In the genomic region with DNA sequence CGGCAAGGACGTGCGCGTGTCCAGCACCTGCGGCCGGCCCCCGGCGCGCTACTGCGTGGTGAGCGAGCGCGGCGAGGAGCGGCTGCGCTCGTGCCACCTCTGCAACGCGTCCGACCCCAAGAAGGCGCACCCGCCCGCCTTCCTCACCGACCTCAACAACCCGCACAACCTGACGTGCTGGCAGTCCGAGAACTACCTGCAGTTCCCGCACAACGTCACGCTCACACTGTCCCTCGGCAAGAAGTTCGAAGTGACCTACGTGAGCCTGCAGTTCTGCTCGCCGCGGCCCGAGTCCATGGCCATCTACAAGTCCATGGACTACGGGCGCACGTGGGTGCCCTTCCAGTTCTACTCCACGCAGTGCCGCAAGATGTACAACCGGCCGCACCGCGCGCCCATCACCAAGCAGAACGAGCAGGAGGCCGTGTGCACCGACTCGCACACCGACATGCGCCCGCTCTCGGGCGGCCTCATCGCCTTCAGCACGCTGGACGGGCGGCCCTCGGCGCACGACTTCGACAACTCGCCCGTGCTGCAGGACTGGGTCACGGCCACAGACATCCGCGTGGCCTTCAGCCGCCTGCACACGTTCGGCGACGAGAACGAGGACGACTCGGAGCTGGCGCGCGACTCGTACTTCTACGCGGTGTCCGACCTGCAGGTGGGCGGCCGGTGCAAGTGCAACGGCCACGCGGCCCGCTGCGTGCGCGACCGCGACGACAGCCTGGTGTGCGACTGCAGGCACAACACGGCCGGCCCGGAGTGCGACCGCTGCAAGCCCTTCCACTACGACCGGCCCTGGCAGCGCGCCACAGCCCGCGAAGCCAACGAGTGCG, we compare ENCODE assay signal across 8 cellular contexts. TPM values are rescaled to one million over a fixed set of nuclear protein-coding genes. Genes with fewer than 3 reads are reported as not detected.
DNase-seq lines count a peak whose midpoint lies in the region; ATAC-seq and TF ChIP-seq lines count a peak whose summit lies in the region.

No MANE protein-coding gene starts in this region.

- no peaks in the 10 kb centered on the region for H3K9me3 ChIP-seq in mesodermal cell (ENCODE audit: control insufficient read depth, low read length)

- DNase-seq in Right ventricle myocardium superior (peak; percentile 56), cardiac septum (ENCODE audit: low spot score) (no peak), choroid plexus epithelial cell (ENCODE audit: low read depth) (peak; percentile 14), H4 (ENCODE audit: low spot score) (no peak), NCI-H1436 (lab: John Stamatoyannopoulos, UW) (no peak)

- H3K4me1 ChIP-seq in mesodermal cell (ENCODE audit: control insufficient read depth, insufficient read depth, low read length, poor library complexity, severe bottlenecking) (peaks cover 4% of the 10 kb centered on the region), urinary bladder (ENCODE audit: insufficient read depth) (no peaks in the 10 kb centered on the region)

- intact Hi-C loops in Right ventricle myocardium superior (cut with DNase I) (loop anchor here (10.0 kb wide), 1 partner anchor 92 kb away; no protein-coding TSS in a partner anchor), cardiac septum (cut with DNase I) (loop anchor here (5.0 kb wide), 2 partner anchors 45 to 220 kb away; no protein-coding TSS in a partner anchor)

- WGBS in mesodermal cell (ENCODE audit: insufficient coverage in 2 of 2), 2 experiments, result 3 to 4% methylated on average over 98 to 103 of the region's 110 CpGs
- 4% methylated on average over 110 of the region's 110 CpGs for WGBS in urinary bladder

- H3K36me3 ChIP-seq in mesodermal cell (ENCODE audit: control insufficient read depth, insufficient read depth, low read length) (no peaks in the 10 kb centered on the region), urinary bladder (ENCODE audit: insufficient read depth) (no peaks in the 10 kb centered on the region)

- H3K4me3 ChIP-seq in choroid plexus epithelial cell (ENCODE audit: low read depth, low read length), result no peak overlapping the region
- H3K4me3 ChIP-seq in mesodermal cell (ENCODE audit: extremely low read depth, insufficient read depth, low read length, poor library complexity, severe bottlenecking), result peak overlapping the region; percentile 49
- H3K4me3 ChIP-seq in urinary bladder (ENCODE audit: low read depth, low read length), result peak overlapping the region; percentile 63

- ATAC-seq in Right ventricle myocardium superior (ENCODE audit: poor library complexity), result no peak
- ATAC-seq in HG02884 (IDR thresholded peaks at IDR 0.05; ENCODE audit: unreplicated experiment), result no peak

- no peak for TF ChIP-seq CTCF in choroid plexus epithelial cell (conservative IDR thresholded peaks at IDR 0.05; ENCODE audit: low read depth, low read length)

- H3K27ac ChIP-seq in mesodermal cell (ENCODE audit: low read depth, low read length, severe bottlenecking) (no peak overlapping the region), urinary bladder (ENCODE audit: low read depth) (no peak overlapping the region)

RNA-seq across cellular contexts. Expression of a gene that starts 1.5 kb away (rescaled TPM):
- total RNA-seq in Right ventricle myocardium superior, result 19.4 TPM
- total RNA-seq in cardiac septum, result 11.5 TPM
- 0.59 TPM for polyA plus RNA-seq in mesodermal cell (2013, experiment 1 of 2)
- 0.30 TPM for polyA plus RNA-seq in mesodermal cell (2013, experiment 2 of 2)
- total RNA-seq in urinary bladder, result 9.7 TPM
- 23.9 TPM for polyA plus RNA-seq in urinary bladder
- total RNA-seq in H4 (2014; rRNA removed; shearing (Covaris generic)), result 0.88 and 2.0 TPM in 2 replicates

RNA-seq across cellular contexts. Expression of a gene that starts 57.3 kb away (rescaled TPM):
- 2.5 TPM for total RNA-seq in Right ventricle myocardium superior
- 2.0 TPM for total RNA-seq in cardiac septum
- polyA plus RNA-seq in mesodermal cell (2013, experiment 1 of 2), result 1.00 TPM
- 0.46 TPM for polyA plus RNA-seq in mesodermal cell (2013, experiment 2 of 2)
- total RNA-seq in urinary bladder, result 3.1 TPM
- 4.6 TPM for polyA plus RNA-seq in urinary bladder
- 0.25 TPM in 1 of 2 replicates, not detected in the other for total RNA-seq in H4 (2014; rRNA removed; shearing (Covaris generic))

Comparison
In these comparisons a context has a peak if more than half of its experiments do, and no peak if none do; other contexts are left out.
1. DNase-seq: peak in Right ventricle myocardium superior (single experiment) and choroid plexus epithelial cell (single experiment); none in cardiac septum (single experiment), H4 (single experiment) and NCI-H1436 (single experiment).